23 cellular contexts compared by ENCODE assay signal in genomic region chr5:179186801-179187200, GRCh38.
"Had no signal": no experiment of that assay in that cellular context is flagged by ENCODE, and none has a peak within 500 bp of the region (broad histone marks: within the 10 kb centered on the region; RNA-seq: fewer than 3 reads in every experiment).

No MANE protein-coding gene starts in this region.

- DNase-seq: activated B cell treated with CpG ODN at 0.5 μM for 24 hours; activated CD4-positive, alpha-beta T cell treated with anti-CD3 and anti-CD28 coated beads for 4 hours; activated CD4-positive, alpha-beta T cell treated with anti-CD3 and anti-CD28 coated beads, Interleukin-2, amount 50 U/mL, for 48 hours; activated CD8-positive, alpha-beta memory T cell treated with anti-CD3 and anti-CD28 coated beads, Interleukin-2, amount 50 U/mL, for 48 hours; activated naive CD4-positive, alpha-beta T cell treated with Interleukin-2 at 50 U/mL for 16 hours; activated naive CD8-positive, alpha-beta T cell treated with anti-CD3 and anti-CD28 coated beads for 36 hours; activated T-cell treated with anti-CD3 and anti-CD28 coated beads, Interleukin-2, amount 50 U/mL, for 4 hours; cortex of kidney; immature natural killer cell; kidney glomerular epithelial cell; left ventricle myocardium inferior; stimulated activated CD4-positive, alpha-beta T cell treated with anti-CD3 and anti-CD28 coated beads, Interleukin-4, amount 100 ng/mL, for 1 hour; stimulated activated naive CD4-positive, alpha-beta T cell; T1000; testis; trophoblast cell had no signal

- H3K36me3 ChIP-seq: left ventricle myocardium inferior, vagina had no signal

- H3K9me3 Mint-ChIP-seq: activated B cell treated with CpG ODN at 0.5 μM for 24 hours; activated naive CD8-positive, alpha-beta T cell treated with anti-CD3 and anti-CD28 coated beads for 36 hours; activated T-cell treated with anti-CD3 and anti-CD28 coated beads, Interleukin-2, amount 50 U/mL, for 4 hours; activated T-helper 2 cell treated with anti-CD3 and anti-CD28 coated beads, Interferon-gamma antibody, Interleukin-2, Interleukin-4, amounts not matched to agents 10 μg/mL and 5 μg/mL and 100 μg/mL, durations not matched to agents 14 hours and 24 hours and 36 hours; central memory CD8-positive, alpha-beta T cell; immature natural killer cell; memory B cell; neural crest cell; T-helper 1 cell treated with Interleukin-12 subunit alpha and Interleukin-12 subunit beta and Interleukin-4 antibody, amounts not matched to agents 30 μg/mL and 1 μg/mL, for 36 hours had no signal

- H3K4me3 ChIP-seq: left ventricle myocardium inferior, mucosa of descending colon, testis, vagina had no signal

- H3K4me3 Mint-ChIP-seq: activated B cell treated with CpG ODN at 0.5 μM for 24 hours; activated naive CD8-positive, alpha-beta T cell treated with anti-CD3 and anti-CD28 coated beads for 36 hours; activated T-cell treated with anti-CD3 and anti-CD28 coated beads, Interleukin-2, amount 50 U/mL, for 4 hours; central memory CD8-positive, alpha-beta T cell; immature natural killer cell; memory B cell; neural crest cell; T-helper 1 cell treated with Interleukin-12 subunit alpha and Interleukin-12 subunit beta and Interleukin-4 antibody, amounts not matched to agents 30 μg/mL and 1 μg/mL, for 36 hours had no signal

- H3K4me1 Mint-ChIP-seq: activated B cell treated with CpG ODN at 0.5 μM for 24 hours; central memory CD8-positive, alpha-beta T cell; memory B cell had no signal

- H3K4me1 ChIP-seq: left ventricle myocardium inferior, vagina had no signal

- H3K9me3 ChIP-seq: left ventricle myocardium inferior, mucosa of descending colon, testis, vagina had no signal

- H3K27ac Mint-ChIP-seq: activated B cell treated with CpG ODN at 0.5 μM for 24 hours; activated naive CD8-positive, alpha-beta T cell treated with anti-CD3 and anti-CD28 coated beads for 36 hours; activated T-helper 2 cell treated with anti-CD3 and anti-CD28 coated beads, Interferon-gamma antibody, Interleukin-2, Interleukin-4, amounts not matched to agents 10 μg/mL and 5 μg/mL and 100 μg/mL, durations not matched to agents 14 hours and 24 hours and 36 hours; immature natural killer cell; memory B cell; T-helper 1 cell treated with Interleukin-12 subunit alpha and Interleukin-12 subunit beta and Interleukin-4 antibody, amounts not matched to agents 30 μg/mL and 1 μg/mL, for 36 hours had no signal

- H3K27ac ChIP-seq: left ventricle myocardium inferior, testis, vagina had no signal

- ATAC-seq: activated T-cell treated with anti-CD3 and anti-CD28 coated beads, Interleukin-2, amount 50 U/mL, for 4 hours; mucosa of descending colon had no signal

- H3K27me3 ChIP-seq: testis, vagina had no signal

- H3K36me3 Mint-ChIP-seq: activated naive CD8-positive, alpha-beta T cell treated with anti-CD3 and anti-CD28 coated beads for 36 hours; immature natural killer cell; memory B cell had no signal
